In genomic region chr19:40443131-40443929, GRCh38 we compare ENCODE assay signal across 8 cellular contexts. TPM values are rescaled to one million over a fixed set of nuclear protein-coding genes. Genes with fewer than 3 reads are reported as not detected.
DNase-seq lines count a peak whose midpoint lies in the region; ATAC-seq and TF ChIP-seq lines count a peak whose summit lies in the region.

No MANE protein-coding gene starts in this region.

- peak overlapping the region; percentile 97 for H3K4me2 ChIP-seq in osteoblast (ENCODE audit: insufficient read depth, low read length)

- H3K4me1 Mint-ChIP-seq in activated naive CD8-positive, alpha-beta T cell (ENCODE audit: low read depth) = peaks cover 20% of the 10 kb centered on the region
- H3K4me1 Mint-ChIP-seq in glutamatergic neuron (ENCODE audit: low read depth, unreplicated experiment) = peaks cover 5% of the 10 kb centered on the region

- H3K4me3 ChIP-seq in GM06990 (replicated peaks; ENCODE audit: low read depth, low read length) = peak overlapping the region; percentile 83
- H3K4me3 ChIP-seq in osteoblast (ENCODE audit: insufficient read depth, low read length) = peak overlapping the region; percentile 100
- H3K4me3 ChIP-seq in thoracic aorta = peak overlapping the region; percentile 93

- no peaks in the 10 kb centered on the region for H3K9me3 Mint-ChIP-seq in activated naive CD8-positive, alpha-beta T cell (ENCODE audit: low read depth)
- peaks cover 12% of the 10 kb centered on the region for H3K9me3 Mint-ChIP-seq in glutamatergic neuron (ENCODE audit: unreplicated experiment)

- H3K9me3 ChIP-seq in osteoblast (ENCODE audit: low read depth, low read length) (no peaks in the 10 kb centered on the region), thoracic aorta (no peaks in the 10 kb centered on the region)

- H3K79me2 ChIP-seq in osteoblast (ENCODE audit: insufficient read depth, low read length) = peaks cover 44% of the 10 kb centered on the region

- peaks cover 32% of the 10 kb centered on the region for H4K20me1 ChIP-seq in osteoblast (ENCODE audit: insufficient read depth, low read length)

- H3K4me1 ChIP-seq in osteoblast (ENCODE audit: insufficient read depth, low read length) = peaks cover 15% of the 10 kb centered on the region
- H3K4me1 ChIP-seq in thoracic aorta (ENCODE audit: control insufficient read depth in 1 of 2, low read depth in 2 of 2) = peaks cover 14 to 20% of the 10 kb centered on the region in 2 donors

- peak; percentile 68 for ATAC-seq in HG02610 (IDR thresholded peaks at IDR 0.05; ENCODE audit: unreplicated experiment)
- peak; percentile 85 for ATAC-seq in SK-N-SH treated with all-trans-retinoic acid at 6 μM for 48 hours
- peak; percentile 75 for ATAC-seq in thoracic aorta (ENCODE audit: insufficient number of reproducible peaks, low FRiP score, low read depth)

- peak overlapping the region; percentile 100 for H3K4me3 Mint-ChIP-seq in activated naive CD8-positive, alpha-beta T cell
- peak overlapping the region; percentile 99 for H3K4me3 Mint-ChIP-seq in glutamatergic neuron (ENCODE audit: unreplicated experiment)

- peaks cover 9% of the 10 kb centered on the region for H3K36me3 ChIP-seq in GM06990 (ENCODE audit: control insufficient read depth, insufficient read depth, low read length)
- H3K36me3 ChIP-seq in osteoblast (ENCODE audit: insufficient read depth, low read length) = peaks cover 26% of the 10 kb centered on the region
- peaks cover 26% of the 10 kb centered on the region for H3K36me3 ChIP-seq in thoracic aorta

- TF ChIP-seq CTCF in GM06990 (IDR thresholded peaks at IDR 0.05; ENCODE audit: insufficient read depth, low read length, poor library complexity, severe bottlenecking) (no peak), glutamatergic neuron (IDR thresholded peaks at IDR 0.05; ENCODE audit: partially characterized antibody, unreplicated experiment) (no peak), osteoblast (IDR thresholded peaks at IDR 0.05; ENCODE audit: extremely low read depth, low read depth, low read length) (no peak), thoracic aorta (IDR thresholded peaks at IDR 0.05) (no peak)

- DNase-seq in GM06990 (ENCODE audit: extremely low read depth, insufficient read length) (peak; percentile 99), NCI-H1092 treated with DMSO at 0.1 percent for 48 hours (lab: John Stamatoyannopoulos, UW) (peak; percentile 93), glutamatergic neuron (peak; percentile 99), osteoblast (ENCODE audit: insufficient read length, low spot score, missing footprints) (peak; percentile 99), thoracic aorta (ENCODE audit: low spot score) (peak; percentile 100)

- no peaks in the 10 kb centered on the region for H3K27me3 Mint-ChIP-seq in activated naive CD8-positive, alpha-beta T cell
- peaks cover 13% of the 10 kb centered on the region for H3K27me3 Mint-ChIP-seq in glutamatergic neuron (ENCODE audit: unreplicated experiment)

- peaks cover 2% of the 10 kb centered on the region for H3K36me3 Mint-ChIP-seq in activated naive CD8-positive, alpha-beta T cell
- no peaks in the 10 kb centered on the region for H3K36me3 Mint-ChIP-seq in glutamatergic neuron (ENCODE audit: unreplicated experiment)

- H3K27me3 ChIP-seq in GM06990 (replicated peaks; ENCODE audit: control insufficient read depth, insufficient read depth, low read length) = no peaks in the 10 kb centered on the region
- no peaks in the 10 kb centered on the region for H3K27me3 ChIP-seq in osteoblast (ENCODE audit: insufficient read depth, low read length)
- no peaks in the 10 kb centered on the region for H3K27me3 ChIP-seq in thoracic aorta (replicated peaks; ENCODE audit: insufficient read depth)

- H2AFZ ChIP-seq in osteoblast (ENCODE audit: low read length) = peak overlapping the region; percentile 88

- peak overlapping the region; percentile 95 for H3K27ac ChIP-seq in osteoblast (ENCODE audit: low read depth, low read length)
- H3K27ac ChIP-seq in thoracic aorta = peak overlapping the region; percentile 90 to 96

- peak overlapping the region; percentile 97 for H3K27ac Mint-ChIP-seq in activated naive CD8-positive, alpha-beta T cell
- peak overlapping the region; percentile 99 for H3K27ac Mint-ChIP-seq in glutamatergic neuron (ENCODE audit: unreplicated experiment)

TF ChIP-seq in SK-N-SH treated with all-trans-retinoic acid at 6 μM for 48 hours, 23 proteins besides CTCF, POLR2A, EP300 and RAD21:
- no peak for TF ChIP-seq ESRRG (CRISPR knock-in tag; IDR thresholded peaks at IDR 0.05)
- TF ChIP-seq ZFP3 (CRISPR knock-in tag; IDR thresholded peaks at IDR 0.05) = no peak
- no peak for TF ChIP-seq CREB5 (CRISPR knock-in tag; IDR thresholded peaks at IDR 0.05; ENCODE audit: low read depth)
- TF ChIP-seq ISL1 (CRISPR knock-in tag; IDR thresholded peaks at IDR 0.05) = no peak
- TF ChIP-seq TSHZ2 (CRISPR knock-in tag; IDR thresholded peaks at IDR 0.05) = no peak
- no peak for TF ChIP-seq GLIS3 (CRISPR knock-in tag; IDR thresholded peaks at IDR 0.05)
- no peak for TF ChIP-seq OSR1 (CRISPR knock-in tag; IDR thresholded peaks at IDR 0.05)
- TF ChIP-seq CSRNP3 (CRISPR knock-in tag; IDR thresholded peaks at IDR 0.05) = no peak
- TF ChIP-seq TOX (CRISPR knock-in tag; IDR thresholded peaks at IDR 0.05; ENCODE audit: borderline replicate concordance) = no peak
- no peak for TF ChIP-seq SNAI2 (CRISPR knock-in tag; IDR thresholded peaks at IDR 0.05)
- no peak for TF ChIP-seq TCF4 (CRISPR knock-in tag; IDR thresholded peaks at IDR 0.05; ENCODE audit: borderline replicate concordance)

RNA-seq across cellular contexts. Expression of gene SERTAD3, which starts 0.8 kb away (rescaled TPM):
- total RNA-seq in glutamatergic neuron (ENCODE audit: unreplicated experiment) = 30.1 TPM
- total RNA-seq in osteoblast = 21.2 and 23.5 TPM in 2 replicates
- total RNA-seq in thoracic aorta = 10 to 100 TPM; 12.3 to 19.4 TPM

RNA-seq across cellular contexts. Expression of gene SERTAD1, which starts 17.5 kb away (rescaled TPM):
- 3.6 TPM for total RNA-seq in glutamatergic neuron (ENCODE audit: unreplicated experiment)
- 15.2 and 15.3 TPM in 2 replicates for total RNA-seq in osteoblast
- total RNA-seq in thoracic aorta = 10 to 100 TPM; 22.7 to 42.3 TPM

RNA-seq across cellular contexts. Expression of gene BLVRB, which starts 22.2 kb away (rescaled TPM):
- total RNA-seq in glutamatergic neuron (ENCODE audit: unreplicated experiment) (7.2 TPM), osteoblast (75.7 and 82.2 TPM in 2 replicates), thoracic aorta (100 to 1,000 TPM in 1 of 2 donors, 10 to 100 TPM in 1; 97.4 to 229 TPM)

RNA-seq across cellular contexts. Expression of gene SPTBN4, which starts 23.5 kb away (rescaled TPM):
- total RNA-seq in glutamatergic neuron (ENCODE audit: unreplicated experiment) (161 TPM), osteoblast (0.72 and 1.2 TPM in 2 replicates), thoracic aorta (1 to 10 TPM; 2.0 to 7.0 TPM)

RNA-seq across cellular contexts. Expression of gene PRX, which starts 30.2 kb away (rescaled TPM):
- total RNA-seq in glutamatergic neuron (ENCODE audit: unreplicated experiment) (4.7 TPM), osteoblast (2.7 and 3.3 TPM in 2 replicates), thoracic aorta (1 to 10 TPM; 3.7 to 7.3 TPM)

Comparison
In these comparisons a context has a peak if more than half of its experiments do, and no peak if none do; other contexts are left out.
1. Peak in every context shown above with its lines: DNase-seq, ATAC-seq, H3K4me3 ChIP-seq and H3K27ac ChIP-seq.